Comparison of ENCODE assay signal across 8 cellular contexts in the genomic region with DNA sequence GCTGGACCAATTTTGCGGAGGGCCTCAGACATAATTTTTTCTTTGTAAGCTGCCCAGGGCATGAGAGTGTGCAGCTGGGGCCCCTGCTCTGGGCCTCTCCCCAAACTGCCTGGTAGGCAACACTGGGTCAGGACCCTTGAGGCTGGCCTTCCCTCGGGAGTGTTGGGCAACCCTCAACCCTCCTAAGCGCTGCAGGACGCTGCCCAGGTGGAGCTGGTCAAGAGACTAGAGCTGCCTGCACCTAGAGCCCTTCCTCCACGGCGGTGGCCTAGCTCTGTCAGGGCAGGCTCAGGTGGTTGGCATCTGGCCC. TPM values are rescaled to one million over a fixed set of nuclear protein-coding genes. Genes with fewer than 3 reads are reported as not detected.
DNase-seq lines count a peak whose midpoint lies in the region; ATAC-seq and TF ChIP-seq lines count a peak whose summit lies in the region.

No MANE protein-coding gene starts in this region.

- H3K4me1 ChIP-seq in skeletal muscle tissue (ENCODE audit: control insufficient read depth in 3 of 3, insufficient read depth in 3 of 3, low read length in 3 of 3) = peaks cover 24 to 42% (median 31%) of the 10 kb centered on the region in 3 donors

- DNase-seq in NCI-H748 (lab: John Stamatoyannopoulos, UW; ENCODE audit: unreplicated experiment) = peak; percentile 38
- DNase-seq in NCI-H748 treated with DMSO at 0.1 percent for 48 hours (lab: John Stamatoyannopoulos, UW) = no peak
- no peak for DNase-seq in left ventricle myocardium superior
- DNase-seq in NCI-H524 (lab: John Stamatoyannopoulos, UW) = no peak
- DNase-seq in AML-193 (lab: John Stamatoyannopoulos, UW) = no peak

- H3K27ac ChIP-seq in skeletal muscle tissue (ENCODE audit: low read depth, low read length) = no peak overlapping the region

- peak overlapping the region; percentile 41 to 63 (median 54) for H3K4me3 ChIP-seq in skeletal muscle tissue (ENCODE audit: low read length in 3 of 3)

- H3K27me3 ChIP-seq in skeletal muscle tissue (ENCODE audit: control insufficient read depth in 3 of 3, insufficient read depth in 3 of 3, low read length in 3 of 3) = peaks cover 16 to 32% (median 31%) of the 10 kb centered on the region in 3 donors

- no peaks in the 10 kb centered on the region for H3K9me3 ChIP-seq in skeletal muscle tissue (ENCODE audit: control insufficient read depth in 3 of 3, low read length in 3 of 3)

- peak overlapping the region in 1 of 3 donors; percentile 70 for H3K9ac ChIP-seq in skeletal muscle tissue (ENCODE audit: low read depth in 1 of 3, low read length in 3 of 3)

- intact Hi-C loops in left ventricle myocardium superior (cut with micrococcal nuclease) = no loop called here

- peaks cover 33 to 38% (median 34%) of the 10 kb centered on the region in 3 donors for H3K36me3 ChIP-seq in skeletal muscle tissue (ENCODE audit: control insufficient read depth in 3 of 3, insufficient read depth in 3 of 3, low read length in 3 of 3)

- peak; percentile 19 for ATAC-seq in SK-N-SH treated with all-trans-retinoic acid at 6 μM for 48 hours
- peak; percentile 11 for ATAC-seq in left ventricle myocardium superior
- ATAC-seq in HG03045 (IDR thresholded peaks at IDR 0.05; ENCODE audit: unreplicated experiment) = no peak

TF ChIP-seq in SK-N-SH treated with all-trans-retinoic acid at 6 μM for 48 hours, 23 proteins besides CTCF, POLR2A, EP300 and RAD21:
- no peak for TF ChIP-seq ISL1 (CRISPR knock-in tag; IDR thresholded peaks at IDR 0.05)
- TF ChIP-seq RARB (CRISPR knock-in tag; IDR thresholded peaks at IDR 0.05) = no peak
- TF ChIP-seq, protein P1, sequence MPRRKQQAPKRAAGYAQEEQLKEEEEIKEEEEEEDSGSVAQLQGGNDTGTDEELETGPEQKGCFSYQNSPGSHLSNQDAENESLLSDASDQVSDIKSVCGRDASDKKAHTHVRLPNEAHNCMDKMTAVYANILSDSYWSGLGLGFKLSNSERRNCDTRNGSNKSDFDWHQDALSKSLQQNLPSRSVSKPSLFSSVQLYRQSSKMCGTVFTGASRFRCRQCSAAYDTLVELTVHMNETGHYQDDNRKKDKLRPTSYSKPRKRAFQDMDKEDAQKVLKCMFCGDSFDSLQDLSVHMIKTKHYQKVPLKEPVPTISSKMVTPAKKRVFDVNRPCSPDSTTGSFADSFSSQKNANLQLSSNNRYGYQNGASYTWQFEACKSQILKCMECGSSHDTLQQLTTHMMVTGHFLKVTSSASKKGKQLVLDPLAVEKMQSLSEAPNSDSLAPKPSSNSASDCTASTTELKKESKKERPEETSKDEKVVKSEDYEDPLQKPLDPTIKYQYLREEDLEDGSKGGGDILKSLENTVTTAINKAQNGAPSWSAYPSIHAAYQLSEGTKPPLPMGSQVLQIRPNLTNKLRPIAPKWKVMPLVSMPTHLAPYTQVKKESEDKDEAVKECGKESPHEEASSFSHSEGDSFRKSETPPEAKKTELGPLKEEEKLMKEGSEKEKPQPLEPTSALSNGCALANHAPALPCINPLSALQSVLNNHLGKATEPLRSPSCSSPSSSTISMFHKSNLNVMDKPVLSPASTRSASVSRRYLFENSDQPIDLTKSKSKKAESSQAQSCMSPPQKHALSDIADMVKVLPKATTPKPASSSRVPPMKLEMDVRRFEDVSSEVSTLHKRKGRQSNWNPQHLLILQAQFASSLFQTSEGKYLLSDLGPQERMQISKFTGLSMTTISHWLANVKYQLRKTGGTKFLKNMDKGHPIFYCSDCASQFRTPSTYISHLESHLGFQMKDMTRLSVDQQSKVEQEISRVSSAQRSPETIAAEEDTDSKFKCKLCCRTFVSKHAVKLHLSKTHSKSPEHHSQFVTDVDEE (CRISPR knock-in tag; IDR thresholded peaks at IDR 0.05) = no peak
- TF ChIP-seq SNAI2 (CRISPR knock-in tag; IDR thresholded peaks at IDR 0.05) = no peak
- no peak for TF ChIP-seq TCF4 (CRISPR knock-in tag; IDR thresholded peaks at IDR 0.05; ENCODE audit: borderline replicate concordance)
- no peak for TF ChIP-seq TOX (CRISPR knock-in tag; IDR thresholded peaks at IDR 0.05; ENCODE audit: borderline replicate concordance)
- TF ChIP-seq, protein P2, sequence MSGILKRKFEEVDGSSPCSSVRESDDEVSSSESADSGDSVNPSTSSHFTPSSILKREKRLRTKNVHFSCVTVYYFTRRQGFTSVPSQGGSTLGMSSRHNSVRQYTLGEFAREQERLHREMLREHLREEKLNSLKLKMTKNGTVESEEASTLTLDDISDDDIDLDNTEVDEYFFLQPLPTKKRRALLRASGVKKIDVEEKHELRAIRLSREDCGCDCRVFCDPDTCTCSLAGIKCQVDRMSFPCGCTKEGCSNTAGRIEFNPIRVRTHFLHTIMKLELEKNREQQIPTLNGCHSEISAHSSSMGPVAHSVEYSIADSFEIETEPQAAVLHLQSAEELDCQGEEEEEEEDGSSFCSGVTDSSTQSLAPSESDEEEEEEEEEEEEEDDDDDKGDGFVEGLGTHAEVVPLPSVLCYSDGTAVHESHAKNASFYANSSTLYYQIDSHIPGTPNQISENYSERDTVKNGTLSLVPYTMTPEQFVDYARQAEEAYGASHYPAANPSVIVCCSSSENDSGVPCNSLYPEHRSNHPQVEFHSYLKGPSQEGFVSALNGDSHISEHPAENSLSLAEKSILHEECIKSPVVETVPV (CRISPR knock-in tag; IDR thresholded peaks at IDR 0.05) = no peak
- TF ChIP-seq ZNF565 (CRISPR knock-in tag; conservative IDR thresholded peaks at IDR 0.05; ENCODE audit: low read depth) = no peak
- TF ChIP-seq, protein P3, sequence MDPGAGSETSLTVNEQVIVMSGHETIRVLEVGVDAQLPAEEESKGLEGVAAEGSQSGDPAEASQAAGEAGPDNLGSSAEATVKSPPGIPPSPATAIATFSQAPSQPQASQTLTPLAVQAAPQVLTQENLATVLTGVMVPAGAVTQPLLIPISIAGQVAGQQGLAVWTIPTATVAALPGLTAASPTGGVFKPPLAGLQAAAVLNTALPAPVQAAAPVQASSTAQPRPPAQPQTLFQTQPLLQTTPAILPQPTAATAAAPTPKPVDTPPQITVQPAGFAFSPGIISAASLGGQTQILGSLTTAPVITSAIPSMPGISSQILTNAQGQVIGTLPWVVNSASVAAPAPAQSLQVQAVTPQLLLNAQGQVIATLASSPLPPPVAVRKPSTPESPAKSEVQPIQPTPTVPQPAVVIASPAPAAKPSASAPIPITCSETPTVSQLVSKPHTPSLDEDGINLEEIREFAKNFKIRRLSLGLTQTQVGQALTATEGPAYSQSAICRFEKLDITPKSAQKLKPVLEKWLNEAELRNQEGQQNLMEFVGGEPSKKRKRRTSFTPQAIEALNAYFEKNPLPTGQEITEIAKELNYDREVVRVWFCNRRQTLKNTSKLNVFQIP (CRISPR knock-in tag; IDR thresholded peaks at IDR 0.05; ENCODE audit: borderline replicate concordance, low read depth) = no peak
- no peak for TF ChIP-seq ARNTL (CRISPR knock-in tag; IDR thresholded peaks at IDR 0.05; ENCODE audit: borderline replicate concordance, low read depth)
- TF ChIP-seq, protein P4, sequence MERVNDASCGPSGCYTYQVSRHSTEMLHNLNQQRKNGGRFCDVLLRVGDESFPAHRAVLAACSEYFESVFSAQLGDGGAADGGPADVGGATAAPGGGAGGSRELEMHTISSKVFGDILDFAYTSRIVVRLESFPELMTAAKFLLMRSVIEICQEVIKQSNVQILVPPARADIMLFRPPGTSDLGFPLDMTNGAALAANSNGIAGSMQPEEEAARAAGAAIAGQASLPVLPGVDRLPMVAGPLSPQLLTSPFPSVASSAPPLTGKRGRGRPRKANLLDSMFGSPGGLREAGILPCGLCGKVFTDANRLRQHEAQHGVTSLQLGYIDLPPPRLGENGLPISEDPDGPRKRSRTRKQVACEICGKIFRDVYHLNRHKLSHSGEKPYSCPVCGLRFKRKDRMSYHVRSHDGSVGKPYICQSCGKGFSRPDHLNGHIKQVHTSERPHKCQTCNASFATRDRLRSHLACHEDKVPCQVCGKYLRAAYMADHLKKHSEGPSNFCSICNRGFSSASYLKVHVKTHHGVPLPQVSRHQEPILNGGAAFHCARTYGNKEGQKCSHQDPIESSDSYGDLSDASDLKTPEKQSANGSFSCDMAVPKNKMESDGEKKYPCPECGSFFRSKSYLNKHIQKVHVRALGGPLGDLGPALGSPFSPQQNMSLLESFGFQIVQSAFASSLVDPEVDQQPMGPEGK (CRISPR knock-in tag; IDR thresholded peaks at IDR 0.05; ENCODE audit: borderline replicate concordance) = no peak

RNA-seq across cellular contexts. Expression of a gene that starts 0.5 kb away (rescaled TPM):
- total RNA-seq in left ventricle myocardium superior (5.9 TPM), skeletal muscle tissue (14.6 TPM)

RNA-seq across cellular contexts. Expression of a gene that starts 9.8 kb away (rescaled TPM):
- total RNA-seq in left ventricle myocardium superior (97.0 TPM), skeletal muscle tissue (45.4 TPM)

RNA-seq across cellular contexts. Expression of a gene that starts 17.4 kb away (rescaled TPM):
- total RNA-seq in left ventricle myocardium superior = 41.5 TPM
- 27.7 TPM for total RNA-seq in skeletal muscle tissue

RNA-seq across cellular contexts. Expression of a gene that starts 28.2 kb away (rescaled TPM):
- total RNA-seq in left ventricle myocardium superior (16.8 TPM), skeletal muscle tissue (16.7 TPM)

RNA-seq across cellular contexts. Expression of a gene that starts 47.7 kb away (rescaled TPM):
- total RNA-seq in left ventricle myocardium superior (0.20 TPM), skeletal muscle tissue (under 0.01 TPM)
